Comparison of ENCODE assay signal across 9 cellular contexts in the genomic region with DNA sequence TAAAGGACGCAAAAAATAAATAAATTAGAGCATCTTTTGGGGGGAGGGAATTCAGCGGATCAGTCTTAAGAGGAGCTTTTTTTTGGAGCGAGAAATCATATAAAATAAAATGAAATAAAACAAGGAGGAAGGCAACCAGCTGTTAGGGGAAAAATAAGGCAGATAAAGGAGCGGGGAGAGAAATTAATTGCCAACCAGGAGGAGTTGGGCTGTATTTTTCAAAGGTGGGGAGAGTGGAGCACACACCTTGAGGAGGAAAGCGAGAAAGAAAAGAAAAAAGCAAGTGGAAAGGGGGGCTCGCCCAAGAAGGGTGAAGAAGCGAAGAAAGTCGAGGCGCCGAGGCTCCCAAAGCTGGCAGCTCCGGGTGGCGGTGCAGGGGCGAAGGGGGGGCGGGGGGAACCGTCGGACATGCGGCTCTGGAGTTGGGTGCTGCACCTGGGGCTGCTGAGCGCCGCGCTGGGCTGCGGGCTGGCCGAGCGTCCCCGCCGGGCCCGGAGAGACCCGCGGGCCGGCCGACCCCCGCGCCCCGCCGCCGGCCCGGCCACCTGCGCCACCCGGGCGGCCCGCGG. TPM values are rescaled to one million over a fixed set of nuclear protein-coding genes. Genes with fewer than 3 reads are reported as not detected.
DNase-seq lines count a peak whose midpoint lies in the region; ATAC-seq and TF ChIP-seq lines count a peak whose summit lies in the region.
"Had no signal": no experiment of that assay in that cellular context is flagged by ENCODE, and none has a peak within 500 bp of the region (broad histone marks: within the 10 kb centered on the region; RNA-seq: fewer than 3 reads in every experiment).

A gene with protein sequence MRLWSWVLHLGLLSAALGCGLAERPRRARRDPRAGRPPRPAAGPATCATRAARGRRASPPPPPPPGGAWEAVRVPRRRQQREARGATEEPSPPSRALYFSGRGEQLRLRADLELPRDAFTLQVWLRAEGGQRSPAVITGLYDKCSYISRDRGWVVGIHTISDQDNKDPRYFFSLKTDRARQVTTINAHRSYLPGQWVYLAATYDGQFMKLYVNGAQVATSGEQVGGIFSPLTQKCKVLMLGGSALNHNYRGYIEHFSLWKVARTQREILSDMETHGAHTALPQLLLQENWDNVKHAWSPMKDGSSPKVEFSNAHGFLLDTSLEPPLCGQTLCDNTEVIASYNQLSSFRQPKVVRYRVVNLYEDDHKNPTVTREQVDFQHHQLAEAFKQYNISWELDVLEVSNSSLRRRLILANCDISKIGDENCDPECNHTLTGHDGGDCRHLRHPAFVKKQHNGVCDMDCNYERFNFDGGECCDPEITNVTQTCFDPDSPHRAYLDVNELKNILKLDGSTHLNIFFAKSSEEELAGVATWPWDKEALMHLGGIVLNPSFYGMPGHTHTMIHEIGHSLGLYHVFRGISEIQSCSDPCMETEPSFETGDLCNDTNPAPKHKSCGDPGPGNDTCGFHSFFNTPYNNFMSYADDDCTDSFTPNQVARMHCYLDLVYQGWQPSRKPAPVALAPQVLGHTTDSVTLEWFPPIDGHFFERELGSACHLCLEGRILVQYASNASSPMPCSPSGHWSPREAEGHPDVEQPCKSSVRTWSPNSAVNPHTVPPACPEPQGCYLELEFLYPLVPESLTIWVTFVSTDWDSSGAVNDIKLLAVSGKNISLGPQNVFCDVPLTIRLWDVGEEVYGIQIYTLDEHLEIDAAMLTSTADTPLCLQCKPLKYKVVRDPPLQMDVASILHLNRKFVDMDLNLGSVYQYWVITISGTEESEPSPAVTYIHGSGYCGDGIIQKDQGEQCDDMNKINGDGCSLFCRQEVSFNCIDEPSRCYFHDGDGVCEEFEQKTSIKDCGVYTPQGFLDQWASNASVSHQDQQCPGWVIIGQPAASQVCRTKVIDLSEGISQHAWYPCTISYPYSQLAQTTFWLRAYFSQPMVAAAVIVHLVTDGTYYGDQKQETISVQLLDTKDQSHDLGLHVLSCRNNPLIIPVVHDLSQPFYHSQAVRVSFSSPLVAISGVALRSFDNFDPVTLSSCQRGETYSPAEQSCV (N-terminal part only) (plus strand): TSS at position 27 of the 569 bp plus-strand sequence. CDS start 382 bp downstream, at position 409.

- no peaks in the 10 kb centered on the region for H3K36me3 Mint-ChIP-seq in activated naive CD4-positive, alpha-beta T cell treated with anti-CD3 and anti-CD28 coated beads, Interleukin-2, amount 50 U/mL, for 24 hours
- peaks cover 0 to 9% of the 10 kb centered on the region in 2 donors for H3K36me3 Mint-ChIP-seq in activated naive CD4-positive, alpha-beta T cell treated with anti-CD3 and anti-CD28 coated beads, Interleukin-2, amount 50 U/mL, for 72 hours

- peaks cover 12% of the 10 kb centered on the region for H3K4me1 Mint-ChIP-seq in activated naive CD4-positive, alpha-beta T cell treated with anti-CD3 and anti-CD28 coated beads, Interleukin-2, amount 50 U/mL, for 24 hours

- peaks cover 17% of the 10 kb centered on the region for H3K27me3 ChIP-seq in muscle layer of duodenum (ENCODE audit: low read depth, low read length)
- H3K27me3 ChIP-seq in uterus, result no peaks in the 10 kb centered on the region

- DNase-seq in activated naive CD4-positive, alpha-beta T cell treated with anti-CD3 and anti-CD28 coated beads, Interleukin-2, amount 50 U/mL, for 72 hours (ENCODE audit: low spot score in 2 of 2), result no peak
- DNase-seq in epithelial cell of proximal tubule (ENCODE audit: low read depth), result no peak
- DNase-seq in uterus, result peak; percentile 37 to 49
- DNase-seq in stimulated activated CD4-positive, alpha-beta T cell treated with anti-CD3 and anti-CD28 coated beads, Interleukin-12 subunit alpha, Interleukin-12 subunit beta, amount 100 ng/mL, for 4 hours, result no peak
- DNase-seq in COR-L47 (lab: John Stamatoyannopoulos, UW), result no peak
- DNase-seq: activated CD4-positive, CD25-positive, alpha-beta regulatory T cell had no signal

- peaks cover 55% of the 10 kb centered on the region for H3K27me3 Mint-ChIP-seq in activated naive CD4-positive, alpha-beta T cell treated with anti-CD3 and anti-CD28 coated beads, Interleukin-2, amount 50 U/mL, for 24 hours

- H3K4me1 ChIP-seq in muscle layer of duodenum (ENCODE audit: control insufficient read depth in 1 of 2, insufficient read depth in 2 of 2, low read length in 2 of 2), result peaks cover 0 to 4% of the 10 kb centered on the region in 2 donors
- no peaks in the 10 kb centered on the region for H3K4me1 ChIP-seq in uterus

- H3K27ac Mint-ChIP-seq in activated naive CD4-positive, alpha-beta T cell treated with anti-CD3 and anti-CD28 coated beads, Interleukin-2, amount 50 U/mL, for 24 hours, result no peak within 1 kb of the TSS
- H3K27ac Mint-ChIP-seq in activated naive CD4-positive, alpha-beta T cell treated with anti-CD3 and anti-CD28 coated beads, Interleukin-2, amount 50 U/mL, for 72 hours, result no peak within 1 kb of the TSS

- H3K9me3 Mint-ChIP-seq in activated naive CD4-positive, alpha-beta T cell treated with anti-CD3 and anti-CD28 coated beads, Interleukin-2, amount 50 U/mL, for 24 hours, result no peaks in the 10 kb centered on the region
- no peaks in the 10 kb centered on the region for H3K9me3 Mint-ChIP-seq in activated naive CD4-positive, alpha-beta T cell treated with anti-CD3 and anti-CD28 coated beads, Interleukin-2, amount 50 U/mL, for 72 hours

- ATAC-seq in activated naive CD4-positive, alpha-beta T cell treated with anti-CD3 and anti-CD28 coated beads, Interleukin-2, amount 50 U/mL, for 72 hours, result no peak
- ATAC-seq in HG02588 (IDR thresholded peaks at IDR 0.05; ENCODE audit: unreplicated experiment), result no peak

- intact Hi-C loops in uterus (cut with DNase I; ENCODE audit: low total_unique reads), result loop anchor here (10.0 kb wide), 1 partner anchor 211 kb away; no protein-coding TSS in a partner anchor

- TF ChIP-seq CTCF in epithelial cell of proximal tubule (conservative IDR thresholded peaks at IDR 0.05; ENCODE audit: low read depth, low read length) (no peak), uterus (IDR thresholded peaks at IDR 0.05) (no peak)

- peak within 1 kb of the TSS; percentile 65 for H3K4me3 ChIP-seq in epithelial cell of proximal tubule (ENCODE audit: low read depth, low read length)
- H3K4me3 ChIP-seq in muscle layer of duodenum (ENCODE audit: low read depth in 1 of 2, low read length in 2 of 2), result peak within 1 kb of the TSS; percentile 48 to 65
- H3K4me3 ChIP-seq in uterus, result peak within 1 kb of the TSS; percentile 47 to 56

- peak within 1 kb of the TSS; percentile 73 for H3K27ac ChIP-seq in muscle layer of duodenum (ENCODE audit: low read length)
- peak within 1 kb of the TSS; percentile 93 for H3K27ac ChIP-seq in uterus

- no peak for TF ChIP-seq POLR2A in uterus (IDR thresholded peaks at IDR 0.05)

- H3K4me3 Mint-ChIP-seq in activated naive CD4-positive, alpha-beta T cell treated with anti-CD3 and anti-CD28 coated beads, Interleukin-2, amount 50 U/mL, for 24 hours, result peak within 1 kb of the TSS; percentile 52

- H3K36me3 ChIP-seq in muscle layer of duodenum (ENCODE audit: control insufficient read depth in 1 of 2, insufficient read depth in 2 of 2, low read length in 2 of 2), result peaks cover 0 to 11% of the 10 kb centered on the region in 2 donors
- H3K36me3 ChIP-seq in uterus, result no peaks in the 10 kb centered on the region

- H3K9me3 ChIP-seq in muscle layer of duodenum (ENCODE audit: control insufficient read depth in 1 of 2, low read length in 2 of 2), result no peaks in the 10 kb centered on the region
- H3K9me3 ChIP-seq in uterus, result no peaks in the 10 kb centered on the region

RNA-seq across cellular contexts. Expression of the gene that starts here (rescaled TPM):
- under 1 TPM; 0.30 to 0.37 TPM for total RNA-seq in activated naive CD4-positive, alpha-beta T cell treated with anti-CD3 and anti-CD28 coated beads, Interleukin-2, amount 50 U/mL, for 72 hours
- total RNA-seq in epithelial cell of proximal tubule (2.5 TPM in 2 replicates), uterus (10 to 100 TPM in 1 of 4 donors, 1 to 10 TPM in 1, under 1 TPM in 2; 0.29 to 17.1 (median 2.4) TPM)

Comparison
In these comparisons a context has a peak if more than half of its experiments do, and no peak if none do; other contexts are left out.
1. DNase-seq: peak in uterus (2 of 2); none in activated naive CD4-positive, alpha-beta T cell treated with anti-CD3 and anti-CD28 coated beads, Interleukin-2, amount 50 U/mL, for 72 hours (0 of 2), epithelial cell of proximal tubule (single experiment), stimulated activated CD4-positive, alpha-beta T cell treated with anti-CD3 and anti-CD28 coated beads, Interleukin-12 subunit alpha, Interleukin-12 subunit beta, amount 100 ng/mL, for 4 hours (single experiment) and COR-L47 (single experiment).
2. Peak in every context shown above with its lines, with median percentiles within 50 percentile points of each other: H3K4me3 ChIP-seq.